18 cellular contexts compared by ENCODE assay signal in the genomic region with DNA sequence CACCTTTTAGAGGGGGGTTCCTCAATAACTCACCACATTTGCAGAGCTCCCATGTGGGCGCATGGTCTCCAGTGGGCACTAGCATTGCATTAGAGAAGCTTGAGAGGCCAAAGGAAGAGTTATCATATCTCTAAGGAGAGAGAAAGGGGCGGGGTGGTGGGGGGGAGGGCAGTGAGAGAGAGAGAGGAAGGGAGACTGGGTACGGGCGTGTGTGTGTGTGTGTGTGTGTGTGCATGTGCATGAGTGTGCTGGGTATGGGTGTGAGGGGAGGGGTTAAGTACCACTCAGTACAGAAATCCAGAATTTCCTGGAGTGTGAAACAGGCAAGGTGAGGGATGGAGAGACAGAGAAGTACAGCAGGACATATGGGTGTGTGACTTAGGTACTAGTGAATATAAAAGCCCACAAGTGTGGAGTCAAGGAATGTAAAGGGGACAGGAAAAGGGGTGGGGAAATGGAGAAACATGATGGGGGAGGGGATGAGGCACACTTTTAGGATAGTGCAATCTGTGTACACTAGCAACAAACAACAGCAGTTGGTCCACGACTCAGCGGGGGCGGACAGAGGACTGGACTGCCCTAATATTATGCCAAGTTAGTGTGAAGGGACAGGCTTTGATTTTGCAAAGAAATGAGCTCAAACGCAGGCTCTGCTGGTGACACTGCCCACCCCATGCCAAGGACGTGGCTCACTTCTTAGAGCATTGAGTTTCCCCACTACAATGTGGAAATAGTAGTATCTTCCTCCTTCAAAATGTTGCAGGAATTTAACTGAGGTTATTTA.
A peak's percentile ranks its signal among the peaks of the same experiment; 100 is the strongest.
DNase-seq lines count a peak whose midpoint lies in the region; ATAC-seq and TF ChIP-seq lines count a peak whose summit lies in the region.
"Had no signal": no experiment of that assay in that cellular context is flagged by ENCODE, and none has a peak within 500 bp of the region (broad histone marks: within the 10 kb centered on the region; RNA-seq: fewer than 3 reads in every experiment).

No MANE protein-coding gene starts in this region.

- no peak overlapping the region for H4K91ac ChIP-seq in IMR-90 (ENCODE audit: insufficient read depth, low read depth, low read length)

- no peak overlapping the region; the same call in 1 of the 2 replicates for H3K23ac ChIP-seq in IMR-90 (ENCODE audit: low read depth, low read length)

- H2BK120ac ChIP-seq in IMR-90 (ENCODE audit: low read depth, low read length) = no peak overlapping the region

- H3K9me3 ChIP-seq in IMR-90 (ENCODE audit: control insufficient read depth, insufficient read depth, low read length) = no peaks in the 10 kb centered on the region
- H3K9me3 ChIP-seq in left lung = no peaks in the 10 kb centered on the region
- H3K9me3 ChIP-seq: SK-N-SH had no signal

- H3K27me3 ChIP-seq in IMR-90 (ENCODE audit: control insufficient read depth, insufficient read depth, low read length) (no peaks in the 10 kb centered on the region), left lung (no peaks in the 10 kb centered on the region)

- H3K4me1 ChIP-seq in IMR-90 (ENCODE audit: control insufficient read depth, insufficient read depth, low read length) (no peaks in the 10 kb centered on the region), left lung (peaks cover 3 to 4% of the 10 kb centered on the region in 2 donors)

- H3K14ac ChIP-seq in IMR-90 (replicated peaks; ENCODE audit: low read depth, low read length) = no peak overlapping the region

- no peak overlapping the region for H3K4me2 ChIP-seq in IMR-90 (ENCODE audit: low read depth, low read length)
- H3K4me2 ChIP-seq: SK-N-SH had no signal

- H2AFZ ChIP-seq in IMR-90 (replicated peaks; ENCODE audit: low read length, poor library complexity) = no peak overlapping the region

- no peak overlapping the region for H4K5ac ChIP-seq in IMR-90 (ENCODE audit: low read depth, low read length)

- peak overlapping the region; percentile 37 for H2AK9ac ChIP-seq in IMR-90 (replicated peaks; ENCODE audit: low read depth, low read length, poor library complexity)

- no peak overlapping the region for H3K4ac ChIP-seq in IMR-90 (ENCODE audit: low read depth, low read length)

- dilution Hi-C loops in IMR-90 (cut with HindIII; ENCODE audit: low sequenced_read_pairs, unreplicated experiment) = no loop called here

- no peak overlapping the region for H2BK5ac ChIP-seq in IMR-90 (ENCODE audit: low read depth, low read length, poor library complexity, severe bottlenecking)

- H4K8ac ChIP-seq in IMR-90 (ENCODE audit: low read depth in 2 of 2, low read length in 2 of 2) = no peak overlapping the region

- H3K9ac ChIP-seq in IMR-90 (ENCODE audit: low read depth, low read length) = no peak overlapping the region
- H3K9ac ChIP-seq: SK-N-SH had no signal

- H3K18ac ChIP-seq in IMR-90 (ENCODE audit: low read depth, low read length) = no peak overlapping the region

- H4K20me1 ChIP-seq in IMR-90 (ENCODE audit: insufficient read depth, low read length) = peaks cover 15% of the 10 kb centered on the region

- H3K56ac ChIP-seq in IMR-90 (ENCODE audit: extremely low read depth, insufficient read depth, low read length) = no peak overlapping the region

- H3K4me3 ChIP-seq in IMR-90 (ENCODE audit: insufficient read depth, low read depth, low read length) (no peak overlapping the region), left lung (no peak overlapping the region)

- in situ Hi-C loops in IMR-90 (cut with MboI; ENCODE audit: low sequenced_read_pairs) = no loop called here

- BruUV-seq in IMR-90 (replicated peaks; lab: Mats Ljungman, UMichigan) = no TSS peak

- TF ChIP-seq CTCF in IMR-90 (conservative IDR thresholded peaks at IDR 0.05; ENCODE audit: low read depth, low read length) (no peak), left lung (IDR thresholded peaks at IDR 0.05) (no peak)

- POLR2A ChIA-PET in IMR-90 (lab: Charles Lee; ENCODE audit: unreplicated experiment) = no interaction called here

- WGBS in IMR-90 (ENCODE audit: extremely low coverage in 2 of 2, insufficient read length in 1 of 2), 2 experiments = 89% methylated on average over 2 of the region's 9 CpGs; no CpG with 5 or more reads in 1 of the 2 experiments

- no peak overlapping the region for H2AK5ac ChIP-seq in IMR-90 (ENCODE audit: low read depth, low read length)

- TF ChIP-seq RAD21 in IMR-90 (IDR thresholded peaks at IDR 0.05; ENCODE audit: low read length) = no peak

- ATAC-seq in IMR-90 (ENCODE audit: low read depth) (no peak), left lung (peak; percentile 75), sciatic nerve (peak; percentile 23), GM21737 (IDR thresholded peaks at IDR 0.05; ENCODE audit: unreplicated experiment) (no peak), HG02571 (IDR thresholded peaks at IDR 0.05; ENCODE audit: unreplicated experiment) (no peak)

- TF ChIP-seq POLR2A in IMR-90 (IDR thresholded peaks at IDR 0.05; ENCODE audit: low read depth, low read length) = no peak

- no peaks in the 10 kb centered on the region; the same call in 1 of the 2 replicates for H3K9me1 ChIP-seq in IMR-90 (ENCODE audit: insufficient read depth, low read length)

- H3K79me1 ChIP-seq in IMR-90 (ENCODE audit: low read depth in 1 of 2, low read length in 2 of 2) = peaks cover 11 to 24% of the 10 kb centered on the region in 2 experiments; a peak in 3 of 4 replicates

- DNase-seq in IMR-90 (no peak), cerebellum (ENCODE audit: low spot score) (peak; percentile 31), left lung (no peak), sciatic nerve (ENCODE audit: low spot score) (no peak), NCI-H187 treated with DMSO at 0.1 percent for 48 hours (lab: John Stamatoyannopoulos, UW) (no peak), NCI-H2029 (lab: John Stamatoyannopoulos, UW) (no peak)
- DNase-seq: AML-193, DMS79 treated with DMSO at 0.1 percent for 48 hours, H7, NCI-H1694 treated with DMSO at 0.1 percent for 48 hours, NCI-H345, NCI-H524 treated with DMSO at 0.1 percent for 48 hours, RPMI8226, SHP77 treated with DMSO at 0.1 percent for 48 hours, SK-N-SH had no signal

- intact Hi-C loops in IMR-90 (cut with micrococcal nuclease) (no loop called here), left lung (cut with DNase I) (no loop called here), sciatic nerve (cut with DNase I) (no loop called here)

- no peak overlapping the region for H2BK15ac ChIP-seq in IMR-90 (ENCODE audit: low read depth, low read length)

- CTCF ChIA-PET in IMR-90 (lab: Yijun Ruan, JAX) = interaction anchor here (0.9 to 1.6 kb wide), 2 partner anchors 10 to 15 kb away, joined by 3 read pairs; no protein-coding TSS in a partner anchor

- 0 out of 2 replicates have a peak, but pooled peaks cover 3% of the 10 kb centered on the region for H3K36me3 ChIP-seq in IMR-90 (ENCODE audit: control insufficient read depth, insufficient read depth, low read length)
- no peaks in the 10 kb centered on the region for H3K36me3 ChIP-seq in left lung

- H2BK20ac ChIP-seq in IMR-90 (ENCODE audit: low read depth, low read length) = no peak overlapping the region

- no peak overlapping the region for H3K27ac ChIP-seq in IMR-90 (ENCODE audit: insufficient read depth, low read length)
- no peak overlapping the region for H3K27ac ChIP-seq in left lung
- H3K27ac ChIP-seq: C4-2B had no signal

TF ChIP-seq in IMR-90, 13 proteins besides CTCF, POLR2A, EP300 and RAD21:
- TF ChIP-seq BHLHE40 (IDR thresholded peaks at IDR 0.05; ENCODE audit: low read depth, low read length) (no peak), CEBPB (IDR thresholded peaks at IDR 0.05; ENCODE audit: low read depth, low read length) (no peak), MAZ (IDR thresholded peaks at IDR 0.05; ENCODE audit: borderline replicate concordance, low read depth, low read length) (no peak), CHD1 (IDR thresholded peaks at IDR 0.05; ENCODE audit: low read depth, low read length) (no peak), RFX5 (IDR thresholded peaks at IDR 0.05; ENCODE audit: low read depth, low read length) (no peak), SMC3 (IDR thresholded peaks at IDR 0.05; ENCODE audit: low read depth, low read length) (no peak), MXI1 (IDR thresholded peaks at IDR 0.05; ENCODE audit: borderline replicate concordance, low read depth, low read length) (no peak), NFE2L2 (IDR thresholded peaks at IDR 0.05; ENCODE audit: low read depth, low read length) (no peak), MAFK (IDR thresholded peaks at IDR 0.05; ENCODE audit: low read depth, low read length) (no peak), RCOR1 (IDR thresholded peaks at IDR 0.05; ENCODE audit: insufficient replicate concordance, low read length) (no peak), FOS (IDR thresholded peaks at IDR 0.05; ENCODE audit: low read depth, low read length) (no peak)
- TF ChIP-seq, protein P1, sequence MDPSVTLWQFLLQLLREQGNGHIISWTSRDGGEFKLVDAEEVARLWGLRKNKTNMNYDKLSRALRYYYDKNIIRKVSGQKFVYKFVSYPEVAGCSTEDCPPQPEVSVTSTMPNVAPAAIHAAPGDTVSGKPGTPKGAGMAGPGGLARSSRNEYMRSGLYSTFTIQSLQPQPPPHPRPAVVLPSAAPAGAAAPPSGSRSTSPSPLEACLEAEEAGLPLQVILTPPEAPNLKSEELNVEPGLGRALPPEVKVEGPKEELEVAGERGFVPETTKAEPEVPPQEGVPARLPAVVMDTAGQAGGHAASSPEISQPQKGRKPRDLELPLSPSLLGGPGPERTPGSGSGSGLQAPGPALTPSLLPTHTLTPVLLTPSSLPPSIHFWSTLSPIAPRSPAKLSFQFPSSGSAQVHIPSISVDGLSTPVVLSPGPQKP (IDR thresholded peaks at IDR 0.05; ENCODE audit: borderline replicate concordance, low read depth, low read length) = no peak
- TF ChIP-seq, protein P2, sequence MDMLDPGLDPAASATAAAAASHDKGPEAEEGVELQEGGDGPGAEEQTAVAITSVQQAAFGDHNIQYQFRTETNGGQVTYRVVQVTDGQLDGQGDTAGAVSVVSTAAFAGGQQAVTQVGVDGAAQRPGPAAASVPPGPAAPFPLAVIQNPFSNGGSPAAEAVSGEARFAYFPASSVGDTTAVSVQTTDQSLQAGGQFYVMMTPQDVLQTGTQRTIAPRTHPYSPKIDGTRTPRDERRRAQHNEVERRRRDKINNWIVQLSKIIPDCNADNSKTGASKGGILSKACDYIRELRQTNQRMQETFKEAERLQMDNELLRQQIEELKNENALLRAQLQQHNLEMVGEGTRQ (IDR thresholded peaks at IDR 0.05; ENCODE audit: low read depth, low read length) = no peak

Comparison
In these comparisons a context has a peak if more than half of its experiments do, and no peak if none do; other contexts are left out.
1. ATAC-seq: peak in left lung (single experiment) and sciatic nerve (single experiment); none in IMR-90 (single experiment), GM21737 (single experiment) and HG02571 (single experiment).